ENCODE assay signal across 38 cellular contexts in the genomic region with DNA sequence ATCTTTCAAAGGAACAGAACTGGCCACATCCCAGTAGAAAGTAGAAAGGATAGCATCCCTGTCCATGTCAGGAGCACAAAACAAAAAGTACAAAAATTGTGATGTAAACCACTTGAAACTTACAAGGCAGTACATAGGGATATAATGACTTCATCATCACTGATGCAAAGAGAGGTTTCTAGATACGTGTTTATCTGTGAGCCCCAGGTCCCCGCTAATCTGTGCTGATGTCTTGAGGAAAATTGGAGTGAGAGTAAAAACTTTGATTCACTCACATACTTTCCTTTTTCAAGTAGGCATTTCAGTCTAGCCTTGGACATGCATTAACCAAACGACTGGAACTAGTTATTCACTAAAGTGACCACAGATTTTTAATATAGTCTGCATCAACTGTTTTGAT.
"Had no signal": no experiment of that assay in that cellular context is flagged by ENCODE, and none has a peak within 500 bp of the region (broad histone marks: within the 10 kb centered on the region; RNA-seq: fewer than 3 reads in every experiment).

No MANE protein-coding gene starts in this region.

- H3K27ac ChIP-seq: adrenal gland, ascending aorta, cardiac muscle cell, VCaP had no signal

- ATAC-seq: activated CD4-positive, alpha-beta T cell treated with anti-CD3 and anti-CD28 coated beads for 36 hours; activated CD8-positive, alpha-beta T cell treated with anti-CD3 and anti-CD28 coated beads, Interleukin-2, amount 10 ng/mL, durations not matched to agents 7 days and 5 days; activated naive CD4-positive, alpha-beta T cell treated with anti-CD3 and anti-CD28 coated beads, Interleukin-2, amount 50 U/mL, for 72 hours; activated T-cell treated with anti-CD3 and anti-CD28 coated beads, Interleukin-2, amount 50 U/mL, for 4 hours; activated T-cell treated with anti-CD3 and anti-CD28 coated beads, Interleukin-2, amount 50 U/mL, for 72 hours; activated T-helper 17 cell treated with anti-CD3 and anti-CD28 coated beads, Interleukin-2, amount 50 U/mL, for 72 hours had no signal

- H3K9me3 Mint-ChIP-seq: activated B cell treated with CpG ODN at 0.5 μM for 24 hours; activated CD4-positive, alpha-beta memory T cell treated with anti-CD3 and anti-CD28 coated beads, Interleukin-2, amount 10 ng/mL, durations not matched to agents 7 days and 5 days; activated CD4-positive, alpha-beta T cell treated with anti-CD3 and anti-CD28 coated beads, Interleukin-2, amount 10 ng/mL, durations not matched to agents 7 days and 5 days; activated naive CD4-positive, alpha-beta T cell treated with anti-CD3 and anti-CD28 coated beads for 36 hours; activated naive CD4-positive, alpha-beta T cell treated with anti-CD3 and anti-CD28 coated beads, Interleukin-2, amount 50 U/mL, for 72 hours; activated naive CD8-positive, alpha-beta T cell treated with anti-CD3 and anti-CD28 coated beads for 36 hours; activated T-cell treated with anti-CD3 and anti-CD28 coated beads, Interleukin-2, amount 50 U/mL, for 4 hours; activated T-cell treated with anti-CD3 and anti-CD28 coated beads, Interleukin-2, amount 50 U/mL, for 72 hours; activated T-helper 1 cell treated with anti-CD3 and anti-CD28 coated beads, Interleukin-12 subunit alpha, Interleukin-12 subunit beta, Interleukin-2, Interleukin-4 antibody, amounts not matched to agents 30 ng/mL and 10 ng/mL and 1 ng/mL, durations not matched to agents 14 hours and 24 hours and 36 hours; activated T-helper 17 cell treated with anti-CD3 and anti-CD28 coated beads, Interleukin-2, amount 50 U/mL, for 72 hours; central memory CD8-positive, alpha-beta T cell; T-helper 1 cell treated with Interleukin-12 subunit alpha and Interleukin-12 subunit beta and Interleukin-4 antibody, amounts not matched to agents 30 μg/mL and 1 μg/mL, for 36 hours; T-helper 2 cell treated with Interferon-gamma antibody and Interleukin-4, amounts not matched to agents 5 μg/mL and 100 μg/mL, for 36 hours had no signal

- H3K4me1 Mint-ChIP-seq: activated B cell treated with CpG ODN at 0.5 μM for 24 hours; activated CD4-positive, alpha-beta memory T cell treated with anti-CD3 and anti-CD28 coated beads, Interleukin-2, amount 10 ng/mL, durations not matched to agents 7 days and 5 days; activated CD4-positive, alpha-beta T cell treated with anti-CD3 and anti-CD28 coated beads for 36 hours; activated CD4-positive, alpha-beta T cell treated with anti-CD3 and anti-CD28 coated beads, Interleukin-2, amount 10 ng/mL, durations not matched to agents 7 days and 5 days; activated naive CD8-positive, alpha-beta T cell treated with anti-CD3 and anti-CD28 coated beads for 36 hours; central memory CD8-positive, alpha-beta T cell had no signal

- H3K27me3 ChIP-seq: adrenal gland, ascending aorta, cardiac muscle cell had no signal

- H3K4me3 ChIP-seq: adrenal gland, ascending aorta, cardiac muscle cell had no signal

- H3K27ac Mint-ChIP-seq: activated B cell treated with CpG ODN at 0.5 μM for 24 hours; activated CD4-positive, alpha-beta memory T cell treated with anti-CD3 and anti-CD28 coated beads, Interleukin-2, amount 10 ng/mL, durations not matched to agents 7 days and 5 days; activated CD4-positive, alpha-beta T cell treated with anti-CD3 and anti-CD28 coated beads for 36 hours; activated CD4-positive, alpha-beta T cell treated with anti-CD3 and anti-CD28 coated beads, Interleukin-2, amount 10 ng/mL, durations not matched to agents 7 days and 5 days; activated CD8-positive, alpha-beta T cell treated with anti-CD3 and anti-CD28 coated beads, Interleukin-2, amount 10 ng/mL, durations not matched to agents 7 days and 5 days; activated naive CD4-positive, alpha-beta T cell treated with anti-CD3 and anti-CD28 coated beads for 36 hours; activated naive CD4-positive, alpha-beta T cell treated with anti-CD3 and anti-CD28 coated beads, Interleukin-2, amount 50 U/mL, for 72 hours; activated naive CD8-positive, alpha-beta T cell treated with anti-CD3 and anti-CD28 coated beads for 36 hours; activated T-cell treated with anti-CD3 and anti-CD28 coated beads, Interleukin-2, amount 50 U/mL, for 72 hours; activated T-helper 1 cell treated with anti-CD3 and anti-CD28 coated beads, Interleukin-12 subunit alpha, Interleukin-12 subunit beta, Interleukin-2, Interleukin-4 antibody, amounts not matched to agents 30 ng/mL and 10 ng/mL and 1 ng/mL, durations not matched to agents 14 hours and 24 hours and 36 hours; activated T-helper 17 cell treated with anti-CD3 and anti-CD28 coated beads, Interleukin-2, amount 50 U/mL, for 72 hours; brain; T-helper 1 cell treated with Interleukin-12 subunit alpha and Interleukin-12 subunit beta and Interleukin-4 antibody, amounts not matched to agents 30 μg/mL and 1 μg/mL, for 36 hours; T-helper 2 cell treated with Interferon-gamma antibody and Interleukin-4, amounts not matched to agents 5 μg/mL and 100 μg/mL, for 36 hours had no signal

- H3K27me3 Mint-ChIP-seq: activated CD4-positive, alpha-beta memory T cell treated with anti-CD3 and anti-CD28 coated beads, Interleukin-2, amount 10 ng/mL, durations not matched to agents 7 days and 5 days; activated CD4-positive, alpha-beta T cell treated with anti-CD3 and anti-CD28 coated beads, Interleukin-2, amount 10 ng/mL, durations not matched to agents 7 days and 5 days had no signal

- H3K36me3 Mint-ChIP-seq: activated naive CD4-positive, alpha-beta T cell treated with anti-CD3 and anti-CD28 coated beads, Interleukin-2, amount 50 U/mL, for 72 hours; activated naive CD8-positive, alpha-beta T cell treated with anti-CD3 and anti-CD28 coated beads for 36 hours; brain had no signal

- H3K4me3 Mint-ChIP-seq: activated B cell treated with CpG ODN at 0.5 μM for 24 hours; activated CD4-positive, alpha-beta memory T cell treated with anti-CD3 and anti-CD28 coated beads, Interleukin-2, amount 10 ng/mL, durations not matched to agents 7 days and 5 days; activated CD4-positive, alpha-beta T cell treated with anti-CD3 and anti-CD28 coated beads for 36 hours; activated CD4-positive, alpha-beta T cell treated with anti-CD3 and anti-CD28 coated beads, Interleukin-2, amount 10 ng/mL, durations not matched to agents 7 days and 5 days; activated CD8-positive, alpha-beta T cell treated with anti-CD3 and anti-CD28 coated beads, Interleukin-2, amount 10 ng/mL, durations not matched to agents 7 days and 5 days; activated naive CD4-positive, alpha-beta T cell treated with anti-CD3 and anti-CD28 coated beads for 36 hours; activated naive CD8-positive, alpha-beta T cell treated with anti-CD3 and anti-CD28 coated beads for 36 hours; activated T-cell treated with anti-CD3 and anti-CD28 coated beads, Interleukin-2, amount 50 U/mL, for 4 hours; activated T-cell treated with anti-CD3 and anti-CD28 coated beads, Interleukin-2, amount 50 U/mL, for 72 hours; activated T-helper 1 cell treated with anti-CD3 and anti-CD28 coated beads, Interleukin-12 subunit alpha, Interleukin-12 subunit beta, Interleukin-2, Interleukin-4 antibody, amounts not matched to agents 30 ng/mL and 10 ng/mL and 1 ng/mL, durations not matched to agents 14 hours and 24 hours and 36 hours; activated T-helper 17 cell treated with anti-CD3 and anti-CD28 coated beads, Interleukin-2, amount 50 U/mL, for 72 hours; brain; central memory CD8-positive, alpha-beta T cell; T-helper 1 cell treated with Interleukin-12 subunit alpha and Interleukin-12 subunit beta and Interleukin-4 antibody, amounts not matched to agents 30 μg/mL and 1 μg/mL, for 36 hours; T-helper 2 cell treated with Interferon-gamma antibody and Interleukin-4, amounts not matched to agents 5 μg/mL and 100 μg/mL, for 36 hours had no signal

- DNase-seq: activated B cell treated with CpG ODN at 0.5 μM for 24 hours; activated CD4-positive, alpha-beta memory T cell treated with anti-CD3 and anti-CD28 coated beads, Interleukin-2, amount 10 ng/mL, durations not matched to agents 7 days and 5 days; activated CD4-positive, alpha-beta T cell treated with anti-CD3 and anti-CD28 coated beads for 1 hour; activated CD4-positive, alpha-beta T cell treated with anti-CD3 and anti-CD28 coated beads for 36 hours; activated CD4-positive, alpha-beta T cell treated with anti-CD3 and anti-CD28 coated beads for 48 hours; activated CD4-positive, alpha-beta T cell treated with anti-CD3 and anti-CD28 coated beads, Interleukin-2, amount 10 ng/mL, durations not matched to agents 7 days and 5 days; activated CD4-positive, alpha-beta T cell treated with anti-CD3 and anti-CD28 coated beads, Interleukin-2, amount 50 U/mL, for 48 hours; activated CD8-positive, alpha-beta memory T cell treated with anti-CD3 and anti-CD28 coated beads for 24 hours; activated CD8-positive, alpha-beta memory T cell treated with anti-CD3 and anti-CD28 coated beads, Interleukin-2, amount 50 U/mL, for 4 hours; activated CD8-positive, alpha-beta T cell treated with anti-CD3 and anti-CD28 coated beads, Interleukin-2, amount 10 ng/mL, durations not matched to agents 7 days and 5 days; activated effector memory CD4-positive, alpha-beta T cell treated with anti-CD3 and anti-CD28 coated beads, Interleukin-2, amount 50 U/mL, for 16 hours; activated gamma-delta T cell treated with Interleukin-2 at 50 U/mL for 16 hours; activated naive CD4-positive, alpha-beta T cell; activated naive CD4-positive, alpha-beta T cell treated with anti-CD3 and anti-CD28 coated beads for 36 hours; activated naive CD4-positive, alpha-beta T cell treated with anti-CD3 and anti-CD28 coated beads, Interleukin-2, amount 50 U/mL, for 16 hours; activated naive CD8-positive, alpha-beta T cell treated with anti-CD3 and anti-CD28 coated beads for 36 hours; activated T-cell treated with anti-CD3 and anti-CD28 coated beads for 4 hours; activated T-cell treated with anti-CD3 and anti-CD28 coated beads, Interleukin-2, amount 50 U/mL, for 1 hour; activated T-cell treated with anti-CD3 and anti-CD28 coated beads, Interleukin-2, amount 50 U/mL, for 4 hours; activated T-cell treated with anti-CD3 and anti-CD28 coated beads, Interleukin-2, amount 50 U/mL, for 72 hours; adrenal gland; amniotic stem cell; anterior cingulate cortex; caudate nucleus; cerebellar nuclear complex; T-helper 1 cell; T-helper 2 cell; T-helper 9 cell had no signal
